31 cellular contexts compared by ENCODE assay signal in genomic region chr3:151101270-151101954, GRCh38. TPM values are rescaled to one million over a fixed set of nuclear protein-coding genes. Genes with fewer than 3 reads are reported as not detected.
DNase-seq lines count a peak whose midpoint lies in the region; ATAC-seq, FAIRE-seq and TF ChIP-seq lines count a peak whose summit lies in the region.
"Had no signal": no experiment of that assay in that cellular context is flagged by ENCODE, and none has a peak within 500 bp of the region (broad histone marks: within the 10 kb centered on the region; RNA-seq: fewer than 3 reads in every experiment).

No MANE protein-coding gene starts in this region.

- in situ Hi-C loops in K562 (cut with MboI), result no loop called here

- H3K27me3 ChIP-seq in cardiac muscle cell (no peaks in the 10 kb centered on the region), K562 (ENCODE audit: control insufficient read depth in 2 of 2, insufficient read depth in 2 of 2, low read length in 2 of 2) (peaks cover 0 to 5% of the 10 kb centered on the region in 2 experiments; a peak in 2 of 5 replicates), colonic mucosa (no peaks in the 10 kb centered on the region), pancreas (no peaks in the 10 kb centered on the region)

- POLR2A ChIA-PET in K562 (lab: Yijun Ruan, JAX), result interaction anchor here (0.9 to 4.4 kb wide), 2 partner anchors 8 to 12 kb away, joined by 3 to 18 read pairs; no protein-coding TSS in a partner anchor

- H3K4me3 ChIP-seq in cardiac muscle cell (no peak overlapping the region), K562 (no peak overlapping the region), colonic mucosa (no peak overlapping the region), pancreas (no peak overlapping the region)
- H3K4me3 ChIP-seq: GM23248, lower lobe of right lung, MG63, mucosa of descending colon, SK-N-MC, upper lobe of right lung had no signal

- peak in 1 of 2 donors; percentile 17 for DNase-seq in cardiac muscle cell (ENCODE audit: low read depth in 1 of 2, low spot score in 1 of 2)
- no peak for DNase-seq in cardiac septum (ENCODE audit: low spot score)
- DNase-seq in K562 (ENCODE audit: extremely low read depth in 1 of 4, low spot score in 3 of 4), result peak in 1 of 4 experiments; percentile 2
- peak; percentile 49 for DNase-seq in retina
- no peak for DNase-seq in colonic mucosa
- DNase-seq in COLO668 (lab: John Stamatoyannopoulos, UW; ENCODE audit: unreplicated experiment), result no peak
- no peak for DNase-seq in pancreas
- DNase-seq: activated CD4-positive, alpha-beta T cell treated with anti-CD3 and anti-CD28 coated beads for 48 hours; activated gamma-delta T cell treated with Interleukin-2 at 50 U/mL for 16 hours; activated naive CD8-positive, alpha-beta T cell treated with anti-CD3 and anti-CD28 coated beads, Interleukin-2, amount 50 U/mL, for 24 hours; activated T-cell treated with anti-CD3 and anti-CD28 coated beads, Interleukin-2, amount 50 U/mL, for 24 hours; Caco-2; GM23248; lower lobe of right lung; MG63; mucosa of descending colon; NCI-H1105 treated with DMSO at 0.1 percent for 48 hours; NCI-H2029 treated with DMSO at 0.1 percent for 48 hours; NCI-H345; NCI-H774; stimulated activated CD4-positive, alpha-beta T cell treated with anti-CD3 and anti-CD28 coated beads, Interleukin-4, amount 100 ng/mL, for 4 hours; substantia nigra; T-helper 2 cell; upper lobe of right lung had no signal

- TF ChIP-seq CTCF in cardiac muscle cell (IDR thresholded peaks at IDR 0.05; ENCODE audit: low read depth, low read length) (no peak), K562 (IDR thresholded peaks at IDR 0.05 in 2 of 3, conservative IDR thresholded peaks at IDR 0.05 in 1 of 3; ENCODE audit: insufficient read depth in 2 of 3, low read depth in 1 of 3, low read length in 3 of 3) (no peak), colonic mucosa (IDR thresholded peaks at IDR 0.05) (no peak), pancreas (IDR thresholded peaks at IDR 0.05) (no peak)

- H3K36me3 ChIP-seq in cardiac muscle cell (no peaks in the 10 kb centered on the region), KOPT-K1 (ENCODE audit: insufficient read depth, low read length) (peaks cover 4% of the 10 kb centered on the region; the same call in 1 of the 2 replicates), K562 (ENCODE audit: control insufficient read depth, insufficient read depth, low read length) (no peaks in the 10 kb centered on the region), colonic mucosa (no peaks in the 10 kb centered on the region), pancreas (no peaks in the 10 kb centered on the region)
- H3K36me3 ChIP-seq: lower lobe of right lung, MG63, upper lobe of right lung had no signal

- H2AFZ ChIP-seq in K562 (ENCODE audit: low read depth, low read length), result no peak overlapping the region
- H2AFZ ChIP-seq: GM23248 had no signal

- peaks cover 28% of the 10 kb centered on the region for H3K4me1 ChIP-seq in cardiac muscle cell (ENCODE audit: low read depth)
- no peaks in the 10 kb centered on the region; a peak in 1 of 5 replicates for H3K4me1 ChIP-seq in K562 (replicated peaks in 1 of 2; ENCODE audit: control insufficient read depth in 2 of 2, insufficient read depth in 2 of 2, low read length in 2 of 2)
- H3K4me1 ChIP-seq in colonic mucosa, result no peaks in the 10 kb centered on the region
- H3K4me1 ChIP-seq in pancreas, result no peaks in the 10 kb centered on the region
- H3K4me1 ChIP-seq: lower lobe of right lung, upper lobe of right lung had no signal

- TF ChIP-seq POLR2A in K562 (conservative IDR thresholded peaks at IDR 0.05), result no peak

- no peaks in the 10 kb centered on the region for H3K9me3 ChIP-seq in cardiac muscle cell (ENCODE audit: low read depth)
- peaks cover 8% of the 10 kb centered on the region for H3K9me3 ChIP-seq in KOPT-K1 (ENCODE audit: insufficient read depth, low read length, poor library complexity, severe bottlenecking)
- H3K9me3 ChIP-seq in K562 (replicated peaks; ENCODE audit: control insufficient read depth, insufficient read depth, low read depth, low read length), result no peaks in the 10 kb centered on the region
- no peaks in the 10 kb centered on the region for H3K9me3 ChIP-seq in colonic mucosa
- no peaks in the 10 kb centered on the region for H3K9me3 ChIP-seq in pancreas
- H3K9me3 ChIP-seq: Caco-2, lower lobe of right lung, MG63, mucosa of descending colon, upper lobe of right lung had no signal

- H3K4me2 ChIP-seq in K562 (ENCODE audit: insufficient read depth, low read length), result no peak overlapping the region

- peak overlapping the region; percentile 22 for H3K27ac ChIP-seq in cardiac muscle cell
- H3K27ac ChIP-seq in KOPT-K1 (ENCODE audit: low read depth, low read length, poor library complexity, severe bottlenecking), result peak overlapping the region; percentile 27
- H3K27ac ChIP-seq in K562 (ENCODE audit: extremely low read depth, low read depth, low read length), result no peak overlapping the region
- H3K27ac ChIP-seq in colonic mucosa, result no peak overlapping the region
- H3K27ac ChIP-seq in pancreas, result no peak overlapping the region
- H3K27ac ChIP-seq: GM23248, lower lobe of right lung, RWPE1, SK-N-MC, upper lobe of right lung had no signal

- WGBS in K562 (ENCODE audit: insufficient coverage, low coverage, missing lambda C conversion rate), result 0% methylated on average over 8 of the region's 8 CpGs
- WGBS in pancreas, 2 donors, result 69 to 79% methylated on average over 8 of the region's 8 CpGs

- H4K20me1 ChIP-seq in K562 (replicated peaks; ENCODE audit: control insufficient read depth, insufficient read depth, low read length), result no peaks in the 10 kb centered on the region

- TF ChIP-seq RAD21 in K562 (CRISPR knock-in tag; conservative IDR thresholded peaks at IDR 0.05 in 1 of 2, IDR thresholded peaks at IDR 0.05 in 1 of 2), result no peak

- TF ChIP-seq EP300 in K562 (IDR thresholded peaks at IDR 0.05; ENCODE audit: low read length), result no peak

- no peak for FAIRE-seq in K562 (lab: Jason Lieb, UNC)
- FAIRE-seq in pancreas (lab: Jason Lieb, UNC), result no peak
- FAIRE-seq: GM12891, keratinocyte had no signal

- CTCF ChIA-PET in K562 (lab: Yijun Ruan, JAX; ENCODE audit: low intra/inter-chr PET ratio), result no interaction called here

- H3K9me1 ChIP-seq in K562 (ENCODE audit: control insufficient read depth, insufficient read depth, low read length), result peaks cover 2% of the 10 kb centered on the region

- H3K79me2 ChIP-seq in K562 (ENCODE audit: control insufficient read depth, insufficient read depth, low read length), result no peaks in the 10 kb centered on the region

- no peak overlapping the region for H3K9ac ChIP-seq in K562 (ENCODE audit: insufficient read depth in 1 of 2, low read depth in 2 of 2, low read length in 2 of 2)
- H3K9ac ChIP-seq in colonic mucosa (ENCODE audit: low read depth in 2 of 2, low read length in 2 of 2), result no peak overlapping the region
- H3K9ac ChIP-seq: GM23248 had no signal

- intact Hi-C loops in cardiac septum (cut with DNase I), result no loop called here
- intact Hi-C loops in K562 (cut with micrococcal nuclease), result no loop called here
- intact Hi-C loops in colonic mucosa (cut with DNase I), result no loop called here
- intact Hi-C loops in pancreas (cut with DNase I), result no loop called here

- no peak for ATAC-seq in K562
- ATAC-seq in pancreas, result no peak
- ATAC-seq: activated naive CD8-positive, alpha-beta T cell treated with anti-CD3 and anti-CD28 coated beads, Interleukin-2, amount 50 U/mL, for 24 hours; lower lobe of right lung; mucosa of descending colon; sciatic nerve; stimulated activated memory B cell treated with anti-CD40 and anti-IgM and Interleukin-4, amounts not matched to agents 10 μg/mL and 1 μg/mL and 100 μg/mL, for 72 hours; upper lobe of right lung had no signal

- BruUV-seq in K562 (replicated peaks; lab: Mats Ljungman, UMichigan), result no TSS peak

TF ChIP-seq in K562, 482 proteins besides CTCF, POLR2A, EP300 and RAD21 (continues in another document):
- TF ChIP-seq NFXL1 (CRISPR knock-in tag; IDR thresholded peaks at IDR 0.05), result no peak

RNA-seq across cellular contexts. Expression of gene MED12L, which starts 15.9 kb away (rescaled TPM):
- total RNA-seq in cardiac muscle cell (3.3 and 6.9 TPM in 2 replicates), cardiac septum (5.5 TPM), K562 (2014; rRNA removed) (not detected in 2 replicates), K562 (2014; rRNA removed; fragmentation: Illumina TruSeq; extraction: Trizol) (not detected in 2 replicates), K562 (2015; rRNA removed; fragmentation: Illumina TruSeq; extraction: Trizol) (not detected in 2 replicates), K562 (2021) (not detected in 2 replicates), colonic mucosa (1 to 10 TPM in 1 of 2 donors, under 1 TPM in 1; 0.32 to 1.3 TPM), pancreas (under 1 TPM; 0.28 to 0.88 (median 0.60) TPM)
- polyA plus RNA-seq in cardiac muscle cell (1.9 and 5.6 TPM in 2 replicates), K562 (2011; rRNA removed) (not detected in 2 replicates), K562 (2014; fragmentation: Illumina TruSeq; extraction: Trizol) (not detected in 2 replicates), K562 (2014; fragmentation: Nextera tagmentation; extraction: Ambion mirVana) (not detected), K562 (2014; rRNA removed) (not detected in 2 replicates), pancreas (under 1 TPM; 0.08 to 0.16 TPM)
- total RNA-seq in K562 (2011; cell fraction: chromatin; rRNA removed; ENCODE audit: low replicate concordance), result not detected in 2 replicates
- 0.33 TPM in 1 of 2 replicates, not detected in the other for total RNA-seq in K562 (2011; cell fraction: nucleolus; rRNA removed)
- 0.07 TPM in 1 of 2 replicates, not detected in the other for total RNA-seq in K562 (2011; cell fraction: nucleoplasm; rRNA removed)
- polyA plus RNA-seq in K562 (2011; cell fraction: cytosol; rRNA removed), result not detected in 2 replicates
- polyA plus RNA-seq in K562 (2011; cell fraction: nucleus; rRNA removed), result not detected in 2 replicates
- not detected in 2 replicates for polyA plus RNA-seq in K562 (2012)
- polyA minus RNA-seq in K562 (2011; rRNA and poly(A)+ RNA removed), result not detected in 2 replicates
- polyA minus RNA-seq in K562 (2011; cell fraction: cytosol; rRNA and poly(A)+ RNA removed), result not detected in 2 replicates
- under 0.01 TPM in 1 of 2 replicates, not detected in the other for polyA minus RNA-seq in K562 (2011; cell fraction: nucleus; rRNA and poly(A)+ RNA removed)

Comparison
In these comparisons a context has a peak if more than half of its experiments do, and no peak if none do; other contexts are left out.
1. H3K27ac ChIP-seq: peak in cardiac muscle cell (single experiment) and KOPT-K1 (single experiment); none in K562 (single experiment), colonic mucosa (single experiment) and pancreas (0 of 4).